Comparison of ENCODE assay signal across 9 cellular contexts in the genomic region with DNA sequence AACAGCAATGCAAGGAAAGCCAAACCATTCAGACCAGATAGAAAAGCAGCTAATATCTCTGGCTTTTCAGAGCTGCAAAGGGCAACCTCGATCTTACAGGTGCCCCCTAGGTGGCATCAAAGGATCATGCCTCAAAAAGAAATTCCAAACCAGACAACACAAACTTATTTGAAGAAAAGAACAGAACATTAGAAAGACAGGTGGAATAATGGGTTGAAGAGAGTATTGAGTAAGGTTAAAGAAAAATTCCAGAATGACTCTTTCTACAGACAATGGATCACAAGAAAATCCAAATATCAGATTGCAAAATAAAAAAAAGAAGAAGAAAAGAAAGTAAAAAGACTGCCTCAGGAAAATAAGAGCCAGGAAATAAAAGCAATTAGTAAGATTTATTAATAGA.
DNase-seq lines count a peak whose midpoint lies in the region; ATAC-seq and TF ChIP-seq lines count a peak whose summit lies in the region.
"Had no signal": no experiment of that assay in that cellular context is flagged by ENCODE, and none has a peak within 500 bp of the region (broad histone marks: within the 10 kb centered on the region; RNA-seq: fewer than 3 reads in every experiment).

No MANE protein-coding gene starts in this region.

- peaks cover 15% of the 10 kb centered on the region for H3K36me3 ChIP-seq in neutrophil
- H3K36me3 ChIP-seq in sigmoid colon, result no peaks in the 10 kb centered on the region

- DNase-seq in NCI-H2107 treated with DMSO at 0.1 percent for 48 hours (lab: John Stamatoyannopoulos, UW; ENCODE audit: unreplicated experiment) (peak; percentile 19), NCI-H2107 (lab: John Stamatoyannopoulos, UW) (no peak), NCI-H2171 treated with DMSO at 0.1 percent for 48 hours (lab: John Stamatoyannopoulos, UW) (peak; percentile 76), dermis blood vessel endothelial cell (peak; percentile 50), sigmoid colon (no peak)

- intact Hi-C loops in sigmoid colon (cut with DNase I), result loop anchor here (10.0 kb wide), 1 partner anchor 600 kb away; no protein-coding TSS in a partner anchor

- H3K27ac ChIP-seq in neutrophil (no peak overlapping the region), sigmoid colon (no peak overlapping the region)
- H3K27ac ChIP-seq: BLaER1 had no signal

- peak; percentile 27 for TF ChIP-seq CTCF in neutrophil (IDR thresholded peaks at IDR 0.05)
- peak in 1 of 4 experiments; percentile 30 for TF ChIP-seq CTCF in sigmoid colon (IDR thresholded peaks at IDR 0.05)

- H3K4me3 ChIP-seq in neutrophil (ENCODE audit: low read depth in 1 of 2, low read length in 1 of 2) (no peak overlapping the region), sigmoid colon (no peak overlapping the region)
- H3K4me3 ChIP-seq: BLaER1 had no signal

- ATAC-seq in HG03039 (IDR thresholded peaks at IDR 0.05; ENCODE audit: unreplicated experiment) (no peak), HG02571 (IDR thresholded peaks at IDR 0.05; ENCODE audit: unreplicated experiment) (no peak)

- WGBS in sigmoid colon, 2 donors, result 18 to 29% methylated on average over 1 of the region's 1 CpG

- TF ChIP-seq POLR2A in sigmoid colon (IDR thresholded peaks at IDR 0.05), result no peak

- no peaks in the 10 kb centered on the region for H3K4me1 ChIP-seq in neutrophil (ENCODE audit: control insufficient read depth in 1 of 2, insufficient read depth in 1 of 2, low read depth in 1 of 2, low read length in 1 of 2)
- H3K4me1 ChIP-seq in sigmoid colon, result peaks cover 0 to 7% (median 0%) of the 10 kb centered on the region in 4 donors
- H3K4me1 ChIP-seq: BLaER1 had no signal

- no peak for TF ChIP-seq EP300 in sigmoid colon (IDR thresholded peaks at IDR 0.05)

- H3K9me3 ChIP-seq in neutrophil (no peaks in the 10 kb centered on the region), sigmoid colon (no peaks in the 10 kb centered on the region)
- H3K9me3 ChIP-seq: BLaER1 had no signal

- H3K27me3 ChIP-seq in neutrophil (no peaks in the 10 kb centered on the region), sigmoid colon (no peaks in the 10 kb centered on the region)
- H3K27me3 ChIP-seq: BLaER1 had no signal

Comparison
In these comparisons a context has a peak if more than half of its experiments do, and no peak if none do; other contexts are left out.
1. DNase-seq: peak in NCI-H2107 treated with DMSO at 0.1 percent for 48 hours (single experiment), NCI-H2171 treated with DMSO at 0.1 percent for 48 hours (single experiment) and dermis blood vessel endothelial cell (single experiment); none in NCI-H2107 (single experiment) and sigmoid colon (single experiment).